In the genomic region with DNA sequence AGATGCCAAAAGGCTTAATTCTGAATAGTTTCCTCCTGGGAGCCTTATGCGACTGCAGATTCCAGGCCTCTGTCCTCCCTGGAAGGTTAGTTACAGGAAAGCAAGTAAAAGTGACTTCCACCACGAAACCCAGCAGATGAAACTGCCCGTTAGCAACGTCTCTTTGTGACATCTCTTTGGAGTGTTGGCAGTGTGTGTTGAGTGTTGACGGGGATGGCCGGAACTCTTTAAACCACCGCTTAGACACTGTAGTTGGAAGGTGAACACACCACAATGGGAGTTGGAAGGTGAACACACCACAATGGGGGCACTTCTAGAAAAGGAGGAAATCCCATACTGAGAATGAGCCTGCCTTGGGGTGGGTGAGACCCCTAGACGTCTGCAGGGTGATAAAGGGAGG, we compare ENCODE assay signal across 1 cellular context.
TF ChIP-seq lines count a peak whose summit lies in the region.

No MANE protein-coding gene starts in this region.

TF ChIP-seq in HCT116, 20 proteins besides CTCF, POLR2A, EP300 and RAD21:
- TF ChIP-seq, protein P1, sequence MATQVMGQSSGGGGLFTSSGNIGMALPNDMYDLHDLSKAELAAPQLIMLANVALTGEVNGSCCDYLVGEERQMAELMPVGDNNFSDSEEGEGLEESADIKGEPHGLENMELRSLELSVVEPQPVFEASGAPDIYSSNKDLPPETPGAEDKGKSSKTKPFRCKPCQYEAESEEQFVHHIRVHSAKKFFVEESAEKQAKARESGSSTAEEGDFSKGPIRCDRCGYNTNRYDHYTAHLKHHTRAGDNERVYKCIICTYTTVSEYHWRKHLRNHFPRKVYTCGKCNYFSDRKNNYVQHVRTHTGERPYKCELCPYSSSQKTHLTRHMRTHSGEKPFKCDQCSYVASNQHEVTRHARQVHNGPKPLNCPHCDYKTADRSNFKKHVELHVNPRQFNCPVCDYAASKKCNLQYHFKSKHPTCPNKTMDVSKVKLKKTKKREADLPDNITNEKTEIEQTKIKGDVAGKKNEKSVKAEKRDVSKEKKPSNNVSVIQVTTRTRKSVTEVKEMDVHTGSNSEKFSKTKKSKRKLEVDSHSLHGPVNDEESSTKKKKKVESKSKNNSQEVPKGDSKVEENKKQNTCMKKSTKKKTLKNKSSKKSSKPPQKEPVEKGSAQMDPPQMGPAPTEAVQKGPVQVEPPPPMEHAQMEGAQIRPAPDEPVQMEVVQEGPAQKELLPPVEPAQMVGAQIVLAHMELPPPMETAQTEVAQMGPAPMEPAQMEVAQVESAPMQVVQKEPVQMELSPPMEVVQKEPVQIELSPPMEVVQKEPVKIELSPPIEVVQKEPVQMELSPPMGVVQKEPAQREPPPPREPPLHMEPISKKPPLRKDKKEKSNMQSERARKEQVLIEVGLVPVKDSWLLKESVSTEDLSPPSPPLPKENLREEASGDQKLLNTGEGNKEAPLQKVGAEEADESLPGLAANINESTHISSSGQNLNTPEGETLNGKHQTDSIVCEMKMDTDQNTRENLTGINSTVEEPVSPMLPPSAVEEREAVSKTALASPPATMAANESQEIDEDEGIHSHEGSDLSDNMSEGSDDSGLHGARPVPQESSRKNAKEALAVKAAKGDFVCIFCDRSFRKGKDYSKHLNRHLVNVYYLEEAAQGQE (IDR thresholded peaks at IDR 0.05; ENCODE audit: low read depth): no peak
- TF ChIP-seq CEBPB (IDR thresholded peaks at IDR 0.05; ENCODE audit: low read depth): no peak
- no peak for TF ChIP-seq SP1 (IDR thresholded peaks at IDR 0.05; ENCODE audit: low read depth)
- TF ChIP-seq JUND (IDR thresholded peaks at IDR 0.05): no peak
- TF ChIP-seq ELF1 (IDR thresholded peaks at IDR 0.05; ENCODE audit: borderline replicate concordance, low read depth): no peak
- TF ChIP-seq CBX3 (IDR thresholded peaks at IDR 0.05; ENCODE audit: low read depth): no peak
- TF ChIP-seq, protein P2, sequence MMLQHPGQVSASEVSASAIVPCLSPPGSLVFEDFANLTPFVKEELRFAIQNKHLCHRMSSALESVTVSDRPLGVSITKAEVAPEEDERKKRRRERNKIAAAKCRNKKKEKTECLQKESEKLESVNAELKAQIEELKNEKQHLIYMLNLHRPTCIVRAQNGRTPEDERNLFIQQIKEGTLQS (IDR thresholded peaks at IDR 0.05): no peak
- TF ChIP-seq YY1 (IDR thresholded peaks at IDR 0.05; ENCODE audit: extremely low read depth, insufficient replicate concordance, low read depth, low read length): no peak
- TF ChIP-seq EZH2phosphoT487 (IDR thresholded peaks at IDR 0.05; ENCODE audit: borderline replicate concordance): no peak
- TF ChIP-seq EZH2 (IDR thresholded peaks at IDR 0.05): no peak
- TF ChIP-seq EGR1 (IDR thresholded peaks at IDR 0.05; ENCODE audit: low read depth): no peak
- no peak for TF ChIP-seq ZNF274 (IDR thresholded peaks at IDR 0.05; ENCODE audit: low read depth, low read length)
- no peak for TF ChIP-seq POLR2AphosphoS5 (IDR thresholded peaks at IDR 0.05; ENCODE audit: low read depth, low read length)
- TF ChIP-seq, protein P3, sequence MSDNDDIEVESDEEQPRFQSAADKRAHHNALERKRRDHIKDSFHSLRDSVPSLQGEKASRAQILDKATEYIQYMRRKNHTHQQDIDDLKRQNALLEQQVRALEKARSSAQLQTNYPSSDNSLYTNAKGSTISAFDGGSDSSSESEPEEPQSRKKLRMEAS (IDR thresholded peaks at IDR 0.05): no peak
TF ChIP-seq in HCT116: peak in this region for 0.
